16 cellular contexts compared by ENCODE assay signal in the genomic region with DNA sequence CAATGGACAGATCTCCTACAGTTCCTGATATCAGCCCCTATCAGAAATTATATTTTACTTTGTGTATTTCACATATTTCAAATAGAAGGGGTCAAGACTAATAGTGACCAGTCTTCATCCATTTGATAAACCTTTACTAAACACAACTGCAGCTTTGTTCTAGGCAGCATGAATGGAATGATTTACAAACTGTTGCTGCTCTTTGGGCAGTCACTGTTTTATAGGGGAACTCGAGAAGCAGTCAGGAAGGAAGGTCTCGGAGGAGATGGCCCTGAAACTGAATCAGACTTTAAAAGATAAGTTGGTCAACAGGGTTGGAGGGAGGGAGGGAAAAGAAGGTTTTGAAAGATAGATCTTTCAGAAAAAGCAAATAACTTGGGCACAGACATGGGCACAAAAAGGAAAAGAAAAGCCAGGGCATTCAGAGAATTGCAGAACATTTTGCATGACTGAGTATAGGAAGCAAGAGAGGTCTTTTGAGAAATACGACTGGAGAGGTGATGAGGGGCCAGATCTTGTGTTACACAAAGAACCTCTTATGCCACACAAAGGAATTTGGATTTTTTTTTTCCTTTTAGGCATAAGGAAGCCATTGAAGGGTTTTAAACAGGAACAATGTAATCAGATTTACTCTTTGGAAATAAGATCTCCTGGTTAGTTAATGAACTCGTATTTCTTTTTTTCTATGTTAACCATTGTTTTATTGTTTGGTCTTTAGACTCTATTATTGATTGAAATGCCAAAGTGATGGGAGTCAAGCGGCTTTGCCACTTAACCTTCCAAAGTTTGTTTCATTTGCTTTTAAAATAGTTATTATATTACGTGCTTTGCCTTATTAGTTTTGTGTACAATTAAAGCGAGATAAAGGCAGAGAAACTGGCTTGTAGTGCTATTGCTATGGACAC. TPM values are rescaled to one million over a fixed set of nuclear protein-coding genes. Genes with fewer than 3 reads are reported as not detected.
A peak's percentile ranks its signal among the peaks of the same experiment; 100 is the strongest.
DNase-seq lines count a peak whose midpoint lies in the region; ATAC-seq, FAIRE-seq and TF ChIP-seq lines count a peak whose summit lies in the region.
"Had no signal": no experiment of that assay in that cellular context is flagged by ENCODE, and none has a peak within 500 bp of the region (broad histone marks: within the 10 kb centered on the region; RNA-seq: fewer than 3 reads in every experiment).

No MANE protein-coding gene starts in this region.

- H4K8ac ChIP-seq in IMR-90 (ENCODE audit: low read depth in 2 of 2, low read length in 2 of 2) = peak overlapping the region; percentile 10 to 12; a peak in 1 of 4 replicates

- no peak overlapping the region for H2AK5ac ChIP-seq in IMR-90 (ENCODE audit: low read depth, low read length)

- 83% methylated on average over 2 of the region's 7 CpGs; no CpG with 5 or more reads in 1 of the 2 experiments for WGBS in IMR-90 (ENCODE audit: extremely low coverage in 2 of 2, insufficient read length in 1 of 2), 2 experiments
- 39% methylated on average over 7 of the region's 7 CpGs for WGBS in liver

- peak overlapping the region; percentile 28; the same call in 1 of the 2 replicates for H3K4ac ChIP-seq in IMR-90 (ENCODE audit: low read depth, low read length)

- H3K27ac ChIP-seq in IMR-90 (ENCODE audit: insufficient read depth, low read length) (peak overlapping the region; percentile 29; the same call in 1 of the 2 replicates), liver (ENCODE audit: low read depth in 1 of 2, low read length in 2 of 2) (no peak overlapping the region)
- H3K27ac ChIP-seq: thoracic aorta had no signal

- no peak overlapping the region for H3K23ac ChIP-seq in IMR-90 (ENCODE audit: low read depth, low read length)

- H2BK15ac ChIP-seq in IMR-90 (ENCODE audit: low read depth, low read length) = peak overlapping the region; percentile 40; the same call in 1 of the 3 replicates

- dilution Hi-C loops in IMR-90 (cut with HindIII; ENCODE audit: low sequenced_read_pairs, unreplicated experiment) = no loop called here

- intact Hi-C loops in IMR-90 (cut with micrococcal nuclease) = loop anchor here (1.0 kb wide), 1 partner anchor 99 kb away; a partner anchor contains a TSS

- H3K4me3 ChIP-seq in IMR-90 (ENCODE audit: insufficient read depth, low read depth, low read length) (no peak overlapping the region; the same call in 1 of the 2 replicates), adipocyte (ENCODE audit: low read length) (no peak overlapping the region), liver (ENCODE audit: low read depth in 1 of 3, low read length in 3 of 3) (no peak overlapping the region), BE2C (ENCODE audit: low read depth, low read length) (no peak overlapping the region)
- H3K4me3 ChIP-seq: GM23338, thoracic aorta had no signal

- no peaks in the 10 kb centered on the region for H4K20me1 ChIP-seq in IMR-90 (ENCODE audit: insufficient read depth, low read length)

- POLR2A ChIA-PET in IMR-90 (lab: Charles Lee; ENCODE audit: unreplicated experiment) = no interaction called here

- H3K27me3 ChIP-seq in IMR-90 (ENCODE audit: control insufficient read depth, insufficient read depth, low read length) = no peaks in the 10 kb centered on the region
- H3K27me3 ChIP-seq in adipocyte (replicated peaks; ENCODE audit: control insufficient read depth, insufficient read depth, low read length) = peaks cover 11% of the 10 kb centered on the region
- H3K27me3 ChIP-seq in liver (ENCODE audit: control insufficient read depth in 4 of 4, insufficient read depth in 4 of 4, low read length in 3 of 4) = peaks cover 0 to 4% (median 0%) of the 10 kb centered on the region in 4 donors
- H3K27me3 ChIP-seq in BE2C = no peaks in the 10 kb centered on the region

- no peak for ATAC-seq in IMR-90 (ENCODE audit: low read depth)
- no peak for ATAC-seq in HG03025 (IDR thresholded peaks at IDR 0.05; ENCODE audit: low FRiP score, unreplicated experiment)
- no peak for ATAC-seq in GM18909 (IDR thresholded peaks at IDR 0.05; ENCODE audit: poor library complexity, unreplicated experiment)
- ATAC-seq: GM23338, left ventricle myocardium superior, right cardiac atrium, SK-N-SH treated with all-trans-retinoic acid at 6 μM for 48 hours had no signal

- DNase-seq in IMR-90 (no peak), adipocyte (ENCODE audit: low read depth) (peak; percentile 16), BE2C (no peak)
- DNase-seq in activated CD4-positive, alpha-beta T cell treated with anti-CD3 and anti-CD28 coated beads for 4 hours = no peak
- DNase-seq: activated effector memory CD4-positive, alpha-beta T cell treated with anti-CD3 and anti-CD28 coated beads, Interleukin-2, amount 50 U/mL, for 16 hours; left ventricle myocardium superior; naive B cell; NCI-H2227 treated with DMSO at 0.1 percent for 48 hours; right cardiac atrium had no signal

- no peak overlapping the region for H2AFZ ChIP-seq in IMR-90 (replicated peaks; ENCODE audit: low read length, poor library complexity)
- H2AFZ ChIP-seq: GM23338 had no signal

- CTCF ChIA-PET in IMR-90 (lab: Yijun Ruan, JAX) = no interaction called here

- H3K9ac ChIP-seq in IMR-90 (ENCODE audit: low read depth, low read length) = 0 out of 2 replicates have a peak overlapping the region, but pooled peaks have one; percentile 6
- H3K9ac ChIP-seq in adipocyte (ENCODE audit: low read length) = no peak overlapping the region
- no peak overlapping the region for H3K9ac ChIP-seq in liver (ENCODE audit: low read depth in 1 of 2, low read length in 2 of 2)

- TF ChIP-seq RAD21 in IMR-90 (IDR thresholded peaks at IDR 0.05; ENCODE audit: low read length) (no peak), liver (IDR thresholded peaks at IDR 0.05) (no peak)

- no peaks in the 10 kb centered on the region for H3K36me3 ChIP-seq in IMR-90 (ENCODE audit: control insufficient read depth, insufficient read depth, low read length)
- no peaks in the 10 kb centered on the region for H3K36me3 ChIP-seq in adipocyte (ENCODE audit: control insufficient read depth, insufficient read depth, low read length, severe bottlenecking)
- H3K36me3 ChIP-seq in liver (ENCODE audit: control insufficient read depth in 4 of 4, insufficient read depth in 3 of 4, low read depth in 1 of 4, low read length in 3 of 4) = no peaks in the 10 kb centered on the region
- no peaks in the 10 kb centered on the region for H3K36me3 ChIP-seq in BE2C
- H3K36me3 ChIP-seq: thoracic aorta had no signal

- peak overlapping the region; percentile 31 for H4K91ac ChIP-seq in IMR-90 (ENCODE audit: insufficient read depth, low read depth, low read length)

- peak overlapping the region; percentile 75; the same call in 1 of the 2 replicates for H3K18ac ChIP-seq in IMR-90 (ENCODE audit: low read depth, low read length)

- H3K4me2 ChIP-seq in IMR-90 (ENCODE audit: low read depth, low read length) = peak overlapping the region; percentile 23; the same call in 1 of the 2 replicates
- H3K4me2 ChIP-seq: GM23338 had no signal

- H4K5ac ChIP-seq in IMR-90 (ENCODE audit: low read depth, low read length) = peak overlapping the region; percentile 54

- H3K56ac ChIP-seq in IMR-90 (ENCODE audit: extremely low read depth, insufficient read depth, low read length) = no peak overlapping the region

- BruUV-seq in IMR-90 (replicated peaks; lab: Mats Ljungman, UMichigan) = no TSS peak

- TF ChIP-seq POLR2A in IMR-90 (IDR thresholded peaks at IDR 0.05; ENCODE audit: low read depth, low read length) = no peak

- H3K9me1 ChIP-seq in IMR-90 (ENCODE audit: insufficient read depth, low read length) = peaks cover 7% of the 10 kb centered on the region

- peak overlapping the region; percentile 60 for H2BK120ac ChIP-seq in IMR-90 (ENCODE audit: low read depth, low read length)

- in situ Hi-C loops in IMR-90 (cut with MboI; ENCODE audit: low sequenced_read_pairs) = no loop called here

- FAIRE-seq in A204.1 (lab: Jason Lieb, UNC) = peak; percentile 100

- H3K79me1 ChIP-seq in IMR-90 (ENCODE audit: low read depth in 1 of 2, low read length in 2 of 2) = peaks cover 3 to 8% of the 10 kb centered on the region in 2 experiments; a peak in 2 of 4 replicates

- H3K4me1 ChIP-seq in IMR-90 (ENCODE audit: control insufficient read depth, insufficient read depth, low read length) (peaks cover 14% of the 10 kb centered on the region), adipocyte (ENCODE audit: control insufficient read depth, insufficient read depth, low read length) (peaks cover 6% of the 10 kb centered on the region), liver (ENCODE audit: control insufficient read depth in 4 of 4, insufficient read depth in 4 of 4, low read length in 3 of 4) (peaks cover 2 to 7% (median 4%) of the 10 kb centered on the region in 4 donors), BE2C (peaks cover 12% of the 10 kb centered on the region)

- H2AK9ac ChIP-seq in IMR-90 (replicated peaks; ENCODE audit: low read depth, low read length, poor library complexity) = no peak overlapping the region

- peak overlapping the region; percentile 54 for H2BK20ac ChIP-seq in IMR-90 (ENCODE audit: low read depth, low read length)

- TF ChIP-seq CTCF in IMR-90 (conservative IDR thresholded peaks at IDR 0.05; ENCODE audit: low read depth, low read length) = no peak
- no peak for TF ChIP-seq CTCF in liver (IDR thresholded peaks at IDR 0.05; ENCODE audit: low read depth, low read length, missing input control)
- TF ChIP-seq CTCF in BE2C (IDR thresholded peaks at IDR 0.05; ENCODE audit: low read depth, low read length) = no peak

- peak overlapping the region; percentile 22; the same call in 1 of the 2 replicates for H3K14ac ChIP-seq in IMR-90 (replicated peaks; ENCODE audit: low read depth, low read length)

- peak overlapping the region; percentile 28 for H2BK5ac ChIP-seq in IMR-90 (ENCODE audit: low read depth, low read length, poor library complexity, severe bottlenecking)

- H3K9me3 ChIP-seq in IMR-90 (ENCODE audit: control insufficient read depth, insufficient read depth, low read length) (no peaks in the 10 kb centered on the region), adipocyte (ENCODE audit: control insufficient read depth, low read length) (no peaks in the 10 kb centered on the region), liver (ENCODE audit: control insufficient read depth in 4 of 4, low read length in 3 of 4) (no peaks in the 10 kb centered on the region), BE2C (no peaks in the 10 kb centered on the region)
- H3K9me3 ChIP-seq: thoracic aorta had no signal

TF ChIP-seq in IMR-90, 13 proteins besides CTCF, POLR2A, EP300 and RAD21 (continues in another document):
- TF ChIP-seq BHLHE40 (IDR thresholded peaks at IDR 0.05; ENCODE audit: low read depth, low read length) (no peak), RFX5 (IDR thresholded peaks at IDR 0.05; ENCODE audit: low read depth, low read length) (no peak)

TF ChIP-seq in liver, 16 proteins besides CTCF, POLR2A, EP300 and RAD21:
- TF ChIP-seq HNF4A (conservative IDR thresholded peaks at IDR 0.05) = no peak
- peak; percentile 7 for TF ChIP-seq HNF4G (IDR thresholded peaks at IDR 0.05)

RNA-seq across cellular contexts. Expression of a gene that starts 37.5 kb away (rescaled TPM):
- total RNA-seq in IMR-90 (2012; rRNA removed) = 121 and 174 TPM in 2 replicates
- 12.1 and 14.7 TPM in 2 replicates for polyA plus RNA-seq in IMR-90 (2012; rRNA removed)
- polyA plus RNA-seq in IMR-90 (2012; cell fraction: cytosol; rRNA removed) = 5.2 and 9.7 TPM in 2 replicates
- 12.1 and 25.9 TPM in 2 replicates for polyA plus RNA-seq in IMR-90 (2012; cell fraction: nucleus; rRNA removed; ENCODE audit: low replicate concordance)
- 1 to 10 TPM; 5.1 to 7.2 TPM for total RNA-seq in liver
- under 1 TPM; 0.50 to 0.65 TPM for polyA plus RNA-seq in liver
- 11.4 TPM for polyA plus RNA-seq in BE2C (2012; ENCODE audit: insufficient read depth, insufficient read length, low read depth)

Comparison
In these comparisons a context has a peak if more than half of its experiments do, and no peak if none do; other contexts are left out.
1. RNA of a gene that starts 37.5 kb away (total RNA-seq): 121 to 174 TPM in IMR-90; 5.1 to 7.2 TPM in liver; every median in the first group is over 10 times any median in the second.